In genomic region chr4:6472387-6473263, GRCh38 we compare ENCODE assay signal across 8 cellular contexts. TPM values are rescaled to one million over a fixed set of nuclear protein-coding genes. Genes with fewer than 3 reads are reported as not detected.
DNase-seq lines count a peak whose midpoint lies in the region; FAIRE-seq and TF ChIP-seq lines count a peak whose summit lies in the region.

TSS of gene PPP2R2C (minus strand) at chr4:6472614. CDS start at chr4:6472229, 385 bp downstream.

- H3K36me3 Mint-ChIP-seq in chondrocyte (ENCODE audit: low read depth): no peaks in the 10 kb centered on the region
- H3K36me3 Mint-ChIP-seq in mesothelial cell of epicardium: no peaks in the 10 kb centered on the region

- H3K27me3 Mint-ChIP-seq in chondrocyte (ENCODE audit: low read depth) (peaks cover 54% of the 10 kb centered on the region), mesothelial cell of epicardium (ENCODE audit: low read depth) (peaks cover 85% of the 10 kb centered on the region)

- peak within 1 kb of the TSS; percentile 65 for H3K4me2 ChIP-seq in BLaER1

- peak within 1 kb of the TSS; percentile 35 for H3K4me3 Mint-ChIP-seq in chondrocyte (ENCODE audit: unreplicated experiment)
- H3K4me3 Mint-ChIP-seq in mesothelial cell of epicardium: peak within 1 kb of the TSS; percentile 62

- H3K9me3 Mint-ChIP-seq in chondrocyte (ENCODE audit: low read depth) (peaks cover 3% of the 10 kb centered on the region), mesothelial cell of epicardium (peaks cover 3% of the 10 kb centered on the region)

- POLR2A ChIA-PET in HEK293T (lab: Yijun Ruan, JAX): no interaction called here

- H3K27me3 ChIP-seq in BLaER1: peaks cover 67% of the 10 kb centered on the region

- no peak within 1 kb of the TSS for H3K9ac ChIP-seq in BLaER1

- no peak within 1 kb of the TSS for H3K27ac ChIP-seq in BLaER1

- peaks cover 22% of the 10 kb centered on the region; the same call in 1 of the 2 replicates for H4K20me1 ChIP-seq in BLaER1

- H3K4me3 ChIP-seq in BLaER1: peak within 1 kb of the TSS; percentile 55

- no peaks in the 10 kb centered on the region for H3K36me3 ChIP-seq in BLaER1

- peak; percentile 67 for DNase-seq in HEK293T (ENCODE audit: extremely low spot score)
- no peak for DNase-seq in chondrocyte (ENCODE audit: low spot score)
- DNase-seq in mesothelial cell of epicardium (ENCODE audit: low spot score in 2 of 2, unreplicated experiment in 2 of 2): peak in 1 of 2 experiments; percentile 38
- no peak for DNase-seq in effector CD8-positive, alpha-beta T cell (lab: John Stamatoyannopoulos, UW)
- DNase-seq in cortex of kidney (lab: John Stamatoyannopoulos, UW): no peak
- no peak for DNase-seq in UCSD-AML1 (lab: John Stamatoyannopoulos, UW; ENCODE audit: unreplicated experiment)
- DNase-seq in RCC 7860 (ENCODE audit: low spot score): no peak

- H3K4me1 ChIP-seq in BLaER1: peaks cover 5% of the 10 kb centered on the region; the same call in 1 of the 2 replicates

- H3K9me3 ChIP-seq in BLaER1: no peaks in the 10 kb centered on the region

- no peak for FAIRE-seq in RCC 7860 (lab: Jason Lieb, UNC)

- H3K27ac Mint-ChIP-seq in chondrocyte (ENCODE audit: unreplicated experiment) (no peak within 1 kb of the TSS), mesothelial cell of epicardium (no peak within 1 kb of the TSS)

- H3K4me1 Mint-ChIP-seq in chondrocyte (ENCODE audit: low read depth) (peaks cover 8% of the 10 kb centered on the region), mesothelial cell of epicardium (no peaks in the 10 kb centered on the region)

- no peak for TF ChIP-seq CTCF in chondrocyte (IDR thresholded peaks at IDR 0.05)
- TF ChIP-seq CTCF in mesothelial cell of epicardium (IDR thresholded peaks at IDR 0.05; ENCODE audit: unreplicated experiment): no peak

- CTCF ChIA-PET in HEK293T (lab: Yijun Ruan, JAX): interaction anchor here (1.3 kb wide), 1 partner anchor 12 kb away, joined by 4 read pairs; no protein-coding TSS in a partner anchor

TF ChIP-seq in HEK293T, 16 proteins besides CTCF, POLR2A, EP300 and RAD21:
- TF ChIP-seq LEF1 (IDR thresholded peaks at IDR 0.05; ENCODE audit: borderline replicate concordance) (no peak), SP1 (IDR thresholded peaks at IDR 0.05) (no peak), HDGF (IDR thresholded peaks at IDR 0.05; ENCODE audit: borderline replicate concordance) (no peak), ARNT (IDR thresholded peaks at IDR 0.05) (no peak), BHLHE40 (IDR thresholded peaks at IDR 0.05; ENCODE audit: borderline replicate concordance) (no peak), NFRKB (IDR thresholded peaks at IDR 0.05) (no peak), PKNOX1 (IDR thresholded peaks at IDR 0.05) (no peak), CTBP1 (IDR thresholded peaks at IDR 0.05; ENCODE audit: borderline replicate concordance) (no peak), TARDBP (IDR thresholded peaks at IDR 0.05) (no peak), ELF4 (IDR thresholded peaks at IDR 0.05) (no peak), FOXA1 (IDR thresholded peaks at IDR 0.05) (no peak), SUZ12 (IDR thresholded peaks at IDR 0.05) (no peak), ZNF384 (IDR thresholded peaks at IDR 0.05) (no peak), L3MBTL2 (conservative IDR thresholded peaks at IDR 0.05) (no peak), FOXM1 (IDR thresholded peaks at IDR 0.05; ENCODE audit: borderline replicate concordance) (no peak), FOXK2 (IDR thresholded peaks at IDR 0.05) (no peak)

RNA-seq across cellular contexts. Expression of gene PPP2R2C, which starts in this region (rescaled TPM):
- total RNA-seq in chondrocyte (0.10 to 0.94 TPM (median 0.13 TPM) in 3 replicates), mesothelial cell of epicardium (4.1 to 5.8 TPM (median 5.2 TPM) in 3 replicates)
